In the genomic region with DNA sequence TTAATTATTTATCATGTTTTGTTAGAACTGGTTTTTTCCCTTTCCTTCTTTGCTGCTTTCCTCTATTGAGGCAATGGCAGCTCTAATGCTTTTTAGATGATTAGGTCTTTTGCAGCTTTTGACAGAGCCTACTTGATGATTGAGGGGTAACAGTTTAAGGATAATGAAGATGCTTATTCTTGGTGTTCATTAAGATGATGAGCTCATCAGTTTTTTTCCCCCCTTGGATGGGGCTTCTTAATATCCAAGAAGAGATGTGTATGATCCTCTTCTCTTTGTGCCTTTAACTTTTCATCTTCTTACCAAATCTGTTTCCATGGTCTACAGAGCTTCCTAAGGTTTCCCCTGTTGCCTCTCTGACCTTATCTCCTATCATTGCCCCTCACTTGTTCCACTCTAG, we compare ENCODE assay signal across 1 cellular context.
TF ChIP-seq lines count a peak whose summit lies in the region.

No MANE protein-coding gene starts in this region.

TF ChIP-seq in HepG2, 621 proteins besides CTCF, POLR2A, EP300 and RAD21:
- TF ChIP-seq ZNF737 (CRISPR knock-in tag; IDR thresholded peaks at IDR 0.05; ENCODE audit: borderline replicate concordance) (no peak), ZSCAN12 (CRISPR knock-in tag; IDR thresholded peaks at IDR 0.05) (no peak), SMAD3 (CRISPR knock-in tag; IDR thresholded peaks at IDR 0.05) (no peak), MAFF (IDR thresholded peaks at IDR 0.05; ENCODE audit: low read depth, low read length) (peak; percentile 56), NKX3-1 (CRISPR knock-in tag; IDR thresholded peaks at IDR 0.05) (no peak), ZNF775 (CRISPR knock-in tag; IDR thresholded peaks at IDR 0.05; ENCODE audit: borderline replicate concordance) (no peak), ZNF552 (CRISPR knock-in tag; IDR thresholded peaks at IDR 0.05; ENCODE audit: borderline replicate concordance) (no peak), MAFK (conservative IDR thresholded peaks at IDR 0.05 in 1 of 2, IDR thresholded peaks at IDR 0.05 in 1 of 2; ENCODE audit: low read length in 2 of 2) (peak; percentile 47 to 74; a peak in 2 of 4 replicates)
